ENCODE assay signal across 16 cellular contexts in genomic region chr10:102405632-102406031, GRCh38. TPM values are rescaled to one million over a fixed set of nuclear protein-coding genes. Genes with fewer than 3 reads are reported as not detected.
DNase-seq lines count a peak whose midpoint lies in the region; ATAC-seq and TF ChIP-seq lines count a peak whose summit lies in the region.
"Had no signal": no experiment of that assay in that cellular context is flagged by ENCODE, and none has a peak within 500 bp of the region (broad histone marks: within the 10 kb centered on the region; RNA-seq: fewer than 3 reads in every experiment).

No MANE protein-coding gene starts in this region.

- peaks cover 10% of the 10 kb centered on the region for H3K4me1 ChIP-seq in DND-41 (ENCODE audit: insufficient read depth, low read length)
- H3K4me1 ChIP-seq: right lobe of liver had no signal

- no peaks in the 10 kb centered on the region for H3K9me3 Mint-ChIP-seq in activated T-helper 17 cell treated with anti-CD3 and anti-CD28 coated beads, Interleukin-2, amount 50 U/mL, for 72 hours
- no peaks in the 10 kb centered on the region for H3K9me3 Mint-ChIP-seq in natural killer cell treated with Interleukin-12 subunit alpha and Interleukin-12 subunit beta and Interleukin-15 and Interleukin-18, amount 100 ng/mL, for 72 hours
- H3K9me3 Mint-ChIP-seq in WTC11 = no peaks in the 10 kb centered on the region

- H3K4me3 Mint-ChIP-seq in activated T-helper 17 cell treated with anti-CD3 and anti-CD28 coated beads, Interleukin-2, amount 50 U/mL, for 72 hours = peak overlapping the region; percentile 2
- H3K4me3 Mint-ChIP-seq in natural killer cell treated with Interleukin-12 subunit alpha and Interleukin-12 subunit beta and Interleukin-15 and Interleukin-18, amount 100 ng/mL, for 72 hours = no peak overlapping the region
- no peak overlapping the region for H3K4me3 Mint-ChIP-seq in WTC11

- H3K27ac ChIP-seq in 22Rv1 (peak overlapping the region; percentile 33; the same call in 1 of the 2 replicates), DND-41 (ENCODE audit: low read length) (no peak overlapping the region)
- H3K27ac ChIP-seq: left lung, right lobe of liver, SJSA1 had no signal

- H3K9me3 ChIP-seq in DND-41 (ENCODE audit: insufficient read depth, low read length, severe bottlenecking) = no peaks in the 10 kb centered on the region
- H3K9me3 ChIP-seq: left lung, right lobe of liver, SJSA1 had no signal

- ATAC-seq in DND-41 (ENCODE audit: insufficient read depth, low read depth) (0 out of 3 replicates have a peak, but pooled peaks have one; percentile 37), WTC11 (no peak)
- peak; percentile 5 for ATAC-seq in activated T-helper 17 cell treated with anti-CD3 and anti-CD28 coated beads, Interleukin-2, amount 50 U/mL, for 72 hours (replicated peaks)
- ATAC-seq in natural killer cell treated with Interleukin-12 subunit alpha and Interleukin-12 subunit beta and Interleukin-15 and Interleukin-18, amount 100 ng/mL, for 72 hours = no peak
- ATAC-seq: left lung, PC-3, right lobe of liver had no signal

- no peak overlapping the region for H3K4me3 ChIP-seq in DND-41 (ENCODE audit: low read depth in 1 of 2, low read length in 2 of 2)
- H3K4me3 ChIP-seq: left lung, right lobe of liver, SJSA1 had no signal

- no peaks in the 10 kb centered on the region for H3K79me2 ChIP-seq in DND-41 (ENCODE audit: insufficient read depth, low read length)

- peaks cover 6% of the 10 kb centered on the region; the same call in 1 of the 2 replicates for H4K20me1 ChIP-seq in DND-41 (ENCODE audit: insufficient read depth, low read length)

- H3K27me3 ChIP-seq in DND-41 (ENCODE audit: insufficient read depth, low read length, poor library complexity) = peaks cover 28% of the 10 kb centered on the region

- DNase-seq in DND-41 = peak; percentile 38
- DNase-seq in natural killer cell treated with Interleukin-12 subunit alpha and Interleukin-12 subunit beta and Interleukin-15 and Interleukin-18, amount 100 ng/mL, for 72 hours (ENCODE audit: low spot score) = no peak
- no peak for DNase-seq in WTC11 (ENCODE audit: low spot score)
- DNase-seq in T-helper 2 cell = no peak
- no peak for DNase-seq in NCI-H1092 (lab: John Stamatoyannopoulos, UW)
- DNase-seq in NCI-H1417 (lab: John Stamatoyannopoulos, UW) = no peak
- DNase-seq: left lung, NCI-H2227 treated with DMSO at 0.1 percent for 48 hours, NCI-H82, PC-3, right lobe of liver had no signal

- H3K27me3 Mint-ChIP-seq in activated T-helper 17 cell treated with anti-CD3 and anti-CD28 coated beads, Interleukin-2, amount 50 U/mL, for 72 hours = peaks cover 11% of the 10 kb centered on the region
- H3K27me3 Mint-ChIP-seq in natural killer cell treated with Interleukin-12 subunit alpha and Interleukin-12 subunit beta and Interleukin-15 and Interleukin-18, amount 100 ng/mL, for 72 hours = peaks cover 11 to 18% of the 10 kb centered on the region in 2 donors
- peaks cover 44% of the 10 kb centered on the region for H3K27me3 Mint-ChIP-seq in WTC11 (ENCODE audit: low read depth)

- peaks cover 15% of the 10 kb centered on the region for H3K4me1 Mint-ChIP-seq in activated T-helper 17 cell treated with anti-CD3 and anti-CD28 coated beads, Interleukin-2, amount 50 U/mL, for 72 hours
- H3K4me1 Mint-ChIP-seq in natural killer cell treated with Interleukin-12 subunit alpha and Interleukin-12 subunit beta and Interleukin-15 and Interleukin-18, amount 100 ng/mL, for 72 hours (ENCODE audit: low read depth in 2 of 2) = peaks cover 21 to 44% of the 10 kb centered on the region in 2 donors
- peaks cover 13% of the 10 kb centered on the region for H3K4me1 Mint-ChIP-seq in WTC11

- peaks cover 43% of the 10 kb centered on the region for H3K36me3 Mint-ChIP-seq in activated T-helper 17 cell treated with anti-CD3 and anti-CD28 coated beads, Interleukin-2, amount 50 U/mL, for 72 hours (ENCODE audit: low read depth)
- peaks cover 5% of the 10 kb centered on the region for H3K36me3 Mint-ChIP-seq in natural killer cell treated with Interleukin-12 subunit alpha and Interleukin-12 subunit beta and Interleukin-15 and Interleukin-18, amount 100 ng/mL, for 72 hours
- no peaks in the 10 kb centered on the region for H3K36me3 Mint-ChIP-seq in WTC11

- no peak overlapping the region for H3K4me2 ChIP-seq in DND-41 (ENCODE audit: insufficient read depth, low read length)

- H3K36me3 ChIP-seq in DND-41 (ENCODE audit: insufficient read depth, low read length) = no peaks in the 10 kb centered on the region

- H3K9ac ChIP-seq in DND-41 (ENCODE audit: low read depth, low read length) = no peak overlapping the region

- CTCF ChIA-PET in WTC11 (lab: Charles Lee) = interaction anchor here (1.2 to 4.8 kb wide), 2 partner anchors 17 to 31 kb away, joined by 3 to 68 read pairs; partner anchors contain the start of gene FBXL15

- TF ChIP-seq CTCF in 22Rv1 (IDR thresholded peaks at IDR 0.05) = no peak
- TF ChIP-seq CTCF in DND-41 (IDR thresholded peaks at IDR 0.05; ENCODE audit: borderline replicate concordance, extremely low read depth, low read length, poor library complexity, severe bottlenecking) = no peak
- no peak for TF ChIP-seq CTCF in WTC11 (IDR thresholded peaks at IDR 0.05)

- no peak overlapping the region for H2AFZ ChIP-seq in DND-41 (ENCODE audit: low read depth, low read length)

- POLR2A ChIA-PET in WTC11 (lab: Charles Lee) = no interaction called here

- peak overlapping the region; percentile 75 for H3K27ac Mint-ChIP-seq in activated T-helper 17 cell treated with anti-CD3 and anti-CD28 coated beads, Interleukin-2, amount 50 U/mL, for 72 hours
- H3K27ac Mint-ChIP-seq in natural killer cell treated with Interleukin-12 subunit alpha and Interleukin-12 subunit beta and Interleukin-15 and Interleukin-18, amount 100 ng/mL, for 72 hours = peak overlapping the region; percentile 41
- no peak overlapping the region for H3K27ac Mint-ChIP-seq in WTC11

TF ChIP-seq in WTC11, 78 proteins besides CTCF, POLR2A, EP300 and RAD21 (continues in another document):
- TF ChIP-seq ZNF423 (CRISPR knock-in tag; IDR thresholded peaks at IDR 0.05) = no peak
- TF ChIP-seq SMAD4 (CRISPR knock-in tag; IDR thresholded peaks at IDR 0.05) = no peak
- TF ChIP-seq TEAD4 (CRISPR knock-in tag; IDR thresholded peaks at IDR 0.05) = no peak
- TF ChIP-seq CBFB (CRISPR knock-in tag; IDR thresholded peaks at IDR 0.05; ENCODE audit: low read depth) = no peak
- TF ChIP-seq ZNF263 (CRISPR knock-in tag; IDR thresholded peaks at IDR 0.05; ENCODE audit: low read depth) = no peak
- TF ChIP-seq NR3C1 (CRISPR knock-in tag; conservative IDR thresholded peaks at IDR 0.05; ENCODE audit: low read depth) = no peak
- TF ChIP-seq MAX (CRISPR knock-in tag; IDR thresholded peaks at IDR 0.05) = no peak
- no peak for TF ChIP-seq RELA (CRISPR knock-in tag; IDR thresholded peaks at IDR 0.05; ENCODE audit: borderline replicate concordance)
- TF ChIP-seq E2F5 (CRISPR knock-in tag; IDR thresholded peaks at IDR 0.05) = no peak
- TF ChIP-seq ZNF396 (CRISPR knock-in tag; IDR thresholded peaks at IDR 0.05; ENCODE audit: borderline replicate concordance) = no peak
- TF ChIP-seq EMX1 (CRISPR knock-in tag; IDR thresholded peaks at IDR 0.05) = no peak
- no peak for TF ChIP-seq ETV6 (CRISPR knock-in tag; IDR thresholded peaks at IDR 0.05)
- no peak for TF ChIP-seq ZNF671 (CRISPR knock-in tag; IDR thresholded peaks at IDR 0.05)

RNA-seq across cellular contexts. Expression of gene NFKB2, which starts 10.1 kb away (rescaled TPM):
- total RNA-seq in activated T-helper 17 cell treated with anti-CD3 and anti-CD28 coated beads, Interleukin-2, amount 50 U/mL, for 72 hours = 100 to 1,000 TPM; 192 to 372 TPM
- total RNA-seq in natural killer cell treated with Interleukin-12 subunit alpha and Interleukin-12 subunit beta and Interleukin-15 and Interleukin-18, amount 100 ng/mL, for 72 hours = 100 to 1,000 TPM; 370 to 522 TPM
- 24.6 to 28.0 TPM (median 27.6 TPM) in 3 replicates for total RNA-seq in WTC11 (2021)

RNA-seq across cellular contexts. Expression of gene PSD, which starts 13.0 kb away (rescaled TPM):
- total RNA-seq in activated T-helper 17 cell treated with anti-CD3 and anti-CD28 coated beads, Interleukin-2, amount 50 U/mL, for 72 hours = 1 to 10 TPM; 3.0 to 8.0 TPM
- 1 to 10 TPM; 2.3 to 7.6 TPM for total RNA-seq in natural killer cell treated with Interleukin-12 subunit alpha and Interleukin-12 subunit beta and Interleukin-15 and Interleukin-18, amount 100 ng/mL, for 72 hours
- total RNA-seq in WTC11 (2021) = 10.2 to 12.5 TPM (median 10.4 TPM) in 3 replicates

RNA-seq across cellular contexts. Expression of gene FBXL15, which starts 15.0 kb away (rescaled TPM):
- total RNA-seq in activated T-helper 17 cell treated with anti-CD3 and anti-CD28 coated beads, Interleukin-2, amount 50 U/mL, for 72 hours = 10 to 100 TPM; 12.6 to 15.4 TPM
- total RNA-seq in natural killer cell treated with Interleukin-12 subunit alpha and Interleukin-12 subunit beta and Interleukin-15 and Interleukin-18, amount 100 ng/mL, for 72 hours = 10 to 100 TPM; 22.0 to 23.7 TPM
- total RNA-seq in WTC11 (2021) = 21.6 to 24.6 TPM (median 23.2 TPM) in 3 replicates

RNA-seq across cellular contexts. Expression of gene CUEDC2, which starts 26.7 kb away (rescaled TPM):
- 10 to 100 TPM; 53.3 to 58.5 TPM for total RNA-seq in activated T-helper 17 cell treated with anti-CD3 and anti-CD28 coated beads, Interleukin-2, amount 50 U/mL, for 72 hours
- total RNA-seq in natural killer cell treated with Interleukin-12 subunit alpha and Interleukin-12 subunit beta and Interleukin-15 and Interleukin-18, amount 100 ng/mL, for 72 hours = 10 to 100 TPM; 39.8 to 58.5 TPM
- 40.2 to 69.0 TPM (median 65.8 TPM) in 3 replicates for total RNA-seq in WTC11 (2021)

RNA-seq across cellular contexts. Expression of gene C10orf95, which starts 45.7 kb away (rescaled TPM):
- total RNA-seq in activated T-helper 17 cell treated with anti-CD3 and anti-CD28 coated beads, Interleukin-2, amount 50 U/mL, for 72 hours = under 1 TPM; 0.29 to 0.39 TPM
- total RNA-seq in natural killer cell treated with Interleukin-12 subunit alpha and Interleukin-12 subunit beta and Interleukin-15 and Interleukin-18, amount 100 ng/mL, for 72 hours = under 1 TPM in 1 of 2 donors, not detected in 1; 0.98 TPM
- total RNA-seq in WTC11 (2021) = 0.57 to 0.96 TPM (median 0.87 TPM) in 3 replicates
- total RNA-seq: cardiac septum, osteocyte, right lobe of liver, SJSA1 had no signal

Comparison
In these comparisons a context has a peak if more than half of its experiments do, and no peak if none do; other contexts are left out.
1. ATAC-seq: peak in DND-41 (single experiment) and activated T-helper 17 cell treated with anti-CD3 and anti-CD28 coated beads, Interleukin-2, amount 50 U/mL, for 72 hours (single experiment); none in natural killer cell treated with Interleukin-12 subunit alpha and Interleukin-12 subunit beta and Interleukin-15 and Interleukin-18, amount 100 ng/mL, for 72 hours (0 of 2) and WTC11 (single experiment).